ENCODE assay signal across 11 cellular contexts in the genomic region with DNA sequence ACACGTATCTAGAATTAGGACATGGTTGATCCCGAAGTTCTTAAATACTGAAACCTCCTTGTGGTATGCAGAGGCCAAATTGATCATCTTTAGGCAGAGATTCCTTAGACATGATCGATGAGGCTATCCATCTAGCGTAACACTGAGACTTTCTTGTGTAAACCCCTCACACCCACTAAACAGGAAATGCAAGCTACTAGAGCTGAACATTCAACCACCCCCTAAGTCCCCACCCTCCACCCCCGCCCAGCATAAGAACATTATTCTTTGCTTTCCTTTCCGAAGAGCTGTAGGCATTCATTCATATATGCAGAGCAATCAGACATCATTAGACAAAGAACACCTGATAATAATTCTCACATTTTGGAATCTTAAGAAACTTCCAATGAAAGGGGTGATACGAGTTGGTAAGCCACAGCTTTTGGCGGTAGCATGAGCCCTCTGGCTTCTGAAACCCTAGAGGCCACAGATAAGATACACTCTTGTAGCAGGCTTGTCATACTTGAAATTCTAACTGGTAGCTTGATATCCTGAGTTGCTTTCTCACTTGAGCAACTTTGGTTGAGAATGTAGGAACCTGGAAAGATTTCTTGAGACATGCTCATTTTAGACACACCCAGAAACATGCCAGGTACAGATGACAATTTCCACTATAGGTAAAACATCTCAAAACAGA. TPM values are rescaled to one million over a fixed set of nuclear protein-coding genes. Genes with fewer than 3 reads are reported as not detected.
DNase-seq lines count a peak whose midpoint lies in the region; ATAC-seq and TF ChIP-seq lines count a peak whose summit lies in the region.
"Had no signal": no experiment of that assay in that cellular context is flagged by ENCODE, and none has a peak within 500 bp of the region (broad histone marks: within the 10 kb centered on the region; RNA-seq: fewer than 3 reads in every experiment).

No MANE protein-coding gene starts in this region.

- CTCF ChIA-PET in naive thymus-derived CD4-positive, alpha-beta T cell (lab: Charles Lee), result interaction anchor here (1.1 to 6.1 kb wide), 5 partner anchors 9 to 40 kb away, joined by 3 to 19 read pairs (median 5); no protein-coding TSS in a partner anchor

- H3K9me3 Mint-ChIP-seq in naive thymus-derived CD4-positive, alpha-beta T cell, result no peaks in the 10 kb centered on the region
- H3K9me3 Mint-ChIP-seq: HFFc6 had no signal

- POLR2A ChIA-PET in naive thymus-derived CD4-positive, alpha-beta T cell (lab: Charles Lee), result interaction anchor here (0.7 to 7.3 kb wide), 16 partner anchors 8 to 684 kb away, joined by 3 to 51 read pairs (median 4); a partner anchor contains a TSS

- peak in 1 of 2 experiments; percentile 14 for DNase-seq in HL-60 (ENCODE audit: low read depth in 1 of 2, low spot score in 1 of 2)
- DNase-seq in naive thymus-derived CD4-positive, alpha-beta T cell, result peak in 4 of 9 donors; percentile 24 to 46 (median 42)
- DNase-seq in midbrain (lab: John Stamatoyannopoulos, UW), result no peak
- no peak for DNase-seq in Peyer's patch
- DNase-seq in central memory CD4-positive, alpha-beta T cell, result no peak
- no peak for DNase-seq in ecto neural progenitor cell (ENCODE audit: low spot score)
- DNase-seq: dorsolateral prefrontal cortex, HFFc6, SW 1271 had no signal

- H3K4me3 Mint-ChIP-seq in naive thymus-derived CD4-positive, alpha-beta T cell, result peak overlapping the region; percentile 53 to 92 (median 74)
- H3K4me3 Mint-ChIP-seq: HFFc6 had no signal

- H3K27ac ChIP-seq in HL-60 (replicated peaks), result peak overlapping the region; percentile 50
- H3K27ac ChIP-seq in naive thymus-derived CD4-positive, alpha-beta T cell (ENCODE audit: low read depth, low read length), result peak overlapping the region; percentile 20
- peak overlapping the region in 2 of 4 donors; percentile 38 to 83 for H3K27ac ChIP-seq in Peyer's patch

- no peak for TF ChIP-seq CTCF in HL-60 (IDR thresholded peaks at IDR 0.05; ENCODE audit: insufficient read depth, low read length)
- TF ChIP-seq CTCF in Peyer's patch (IDR thresholded peaks at IDR 0.05), result no peak

- H3K4me1 Mint-ChIP-seq in naive thymus-derived CD4-positive, alpha-beta T cell, result peaks cover 83 to 100% (median 97%) of the 10 kb centered on the region in 7 donors

- peak overlapping the region; percentile 54 to 98 (median 88) for H3K27ac Mint-ChIP-seq in naive thymus-derived CD4-positive, alpha-beta T cell
- H3K27ac Mint-ChIP-seq: HFFc6 had no signal

- intact Hi-C loops in naive thymus-derived CD4-positive, alpha-beta T cell (cut with micrococcal nuclease), result loop anchor here (1.0 to 2.0 kb wide), 4 partner anchors 10 to 42 kb away; a partner anchor contains a TSS

- ATAC-seq in GM18520 (IDR thresholded peaks at IDR 0.05; ENCODE audit: unreplicated experiment), result peak; percentile 30
- ATAC-seq in GM21717 (IDR thresholded peaks at IDR 0.05; ENCODE audit: unreplicated experiment), result peak; percentile 42
- ATAC-seq in naive thymus-derived CD4-positive, alpha-beta T cell, result peak; percentile 60

- no peak for TF ChIP-seq POLR2A in Peyer's patch (IDR thresholded peaks at IDR 0.05)

- H3K36me3 ChIP-seq in naive thymus-derived CD4-positive, alpha-beta T cell (ENCODE audit: control insufficient read depth in 2 of 3, insufficient read depth in 3 of 3, low read length in 3 of 3), result no peaks in the 10 kb centered on the region
- H3K36me3 ChIP-seq in Peyer's patch, result no peaks in the 10 kb centered on the region

- H3K4me3 ChIP-seq in HL-60 (replicated peaks; ENCODE audit: insufficient read depth, low read length) (no peak overlapping the region), Peyer's patch (no peak overlapping the region)
- peak overlapping the region; percentile 15 for H3K4me3 ChIP-seq in naive thymus-derived CD4-positive, alpha-beta T cell (ENCODE audit: low read length)
- H3K4me3 ChIP-seq: dorsolateral prefrontal cortex had no signal

- peaks cover 0 to 32% (median 0%) of the 10 kb centered on the region in 5 donors for H3K36me3 Mint-ChIP-seq in naive thymus-derived CD4-positive, alpha-beta T cell

- H3K27me3 Mint-ChIP-seq in naive thymus-derived CD4-positive, alpha-beta T cell, result no peaks in the 10 kb centered on the region

- peaks cover 93 to 97% of the 10 kb centered on the region in 2 donors for H3K4me1 ChIP-seq in naive thymus-derived CD4-positive, alpha-beta T cell (ENCODE audit: control insufficient read depth in 2 of 2, insufficient read depth in 2 of 2, low read length in 2 of 2)
- H3K4me1 ChIP-seq in Peyer's patch, result peaks cover 0 to 40% (median 17%) of the 10 kb centered on the region in 4 donors

- H3K27me3 ChIP-seq in HL-60 (ENCODE audit: insufficient read depth, poor library complexity, severe bottlenecking) (no peaks in the 10 kb centered on the region), Peyer's patch (no peaks in the 10 kb centered on the region)
- H3K27me3 ChIP-seq in naive thymus-derived CD4-positive, alpha-beta T cell (ENCODE audit: control insufficient read depth in 2 of 2, insufficient read depth in 2 of 2, low read length in 2 of 2), result no peaks in the 10 kb centered on the region

- H3K9me3 ChIP-seq in naive thymus-derived CD4-positive, alpha-beta T cell (ENCODE audit: control insufficient read depth in 2 of 3, low read length in 3 of 3), result no peaks in the 10 kb centered on the region
- H3K9me3 ChIP-seq in Peyer's patch, result no peaks in the 10 kb centered on the region

RNA-seq across cellular contexts. Expression of a gene that starts 42.2 kb away (rescaled TPM):
- total RNA-seq in naive thymus-derived CD4-positive, alpha-beta T cell, result 100 to 1,000 TPM in 1 of 5 experiments, 10 to 100 TPM in 4; 80.8 to 108 (median 89.3) TPM
- 10 to 100 TPM; 52.1 to 53.8 TPM for polyA plus RNA-seq in naive thymus-derived CD4-positive, alpha-beta T cell
- 10 to 100 TPM in 3 of 4 donors, 1 to 10 TPM in 1; 7.7 to 66.8 (median 15.3) TPM for total RNA-seq in Peyer's patch
